Comparison of ENCODE assay signal across 1 cellular context in genomic region chr22:45704648-45705047, GRCh38.
TF ChIP-seq lines count a peak whose summit lies in the region.

No MANE protein-coding gene starts in this region.

TF ChIP-seq in A549, 52 proteins besides CTCF, POLR2A, EP300 and RAD21 (continued from another document):
- TF ChIP-seq, protein P1, sequence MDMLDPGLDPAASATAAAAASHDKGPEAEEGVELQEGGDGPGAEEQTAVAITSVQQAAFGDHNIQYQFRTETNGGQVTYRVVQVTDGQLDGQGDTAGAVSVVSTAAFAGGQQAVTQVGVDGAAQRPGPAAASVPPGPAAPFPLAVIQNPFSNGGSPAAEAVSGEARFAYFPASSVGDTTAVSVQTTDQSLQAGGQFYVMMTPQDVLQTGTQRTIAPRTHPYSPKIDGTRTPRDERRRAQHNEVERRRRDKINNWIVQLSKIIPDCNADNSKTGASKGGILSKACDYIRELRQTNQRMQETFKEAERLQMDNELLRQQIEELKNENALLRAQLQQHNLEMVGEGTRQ (IDR thresholded peaks at IDR 0.05): no peak
- TF ChIP-seq ATOH8 (CRISPR knock-in tag; IDR thresholded peaks at IDR 0.05; ENCODE audit: low read depth): no peak
- no peak for TF ChIP-seq SMC3 (IDR thresholded peaks at IDR 0.05)
TF ChIP-seq in A549: peak in this region for 0.
